9 cellular contexts compared by ENCODE assay signal in the genomic region with DNA sequence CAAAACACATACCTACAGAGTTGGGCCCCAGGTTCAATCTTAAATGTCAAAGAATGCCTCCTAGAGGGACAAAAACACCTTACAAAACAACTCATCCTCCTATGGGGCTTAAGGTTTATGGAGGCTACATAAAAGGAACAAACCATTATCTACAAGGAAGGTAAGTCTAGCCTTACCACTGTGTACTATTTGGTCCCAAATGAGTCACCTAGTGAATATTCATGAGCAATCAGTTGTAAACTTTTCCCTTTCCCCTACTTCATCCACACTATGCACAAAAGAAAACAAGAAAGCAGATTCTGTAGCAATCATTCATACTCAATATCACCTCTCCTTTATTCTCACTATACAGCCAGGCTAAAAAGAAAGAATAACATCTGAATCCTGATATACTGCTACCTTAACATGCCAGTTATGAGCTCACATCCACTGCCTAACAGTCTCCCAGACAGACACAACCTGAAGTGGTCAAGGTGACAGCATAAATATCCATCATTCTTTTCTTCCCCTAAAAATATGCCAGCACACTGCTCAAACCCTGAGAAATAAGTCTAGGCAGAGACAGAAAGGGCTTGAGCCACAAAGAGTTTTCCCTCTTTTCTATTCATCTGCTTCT. TPM values are rescaled to one million over a fixed set of nuclear protein-coding genes. Genes with fewer than 3 reads are reported as not detected.
DNase-seq lines count a peak whose midpoint lies in the region; ATAC-seq and TF ChIP-seq lines count a peak whose summit lies in the region.
"Had no signal": no experiment of that assay in that cellular context is flagged by ENCODE, and none has a peak within 500 bp of the region (broad histone marks: within the 10 kb centered on the region; RNA-seq: fewer than 3 reads in every experiment).

No MANE protein-coding gene starts in this region.

- H3F3A ChIP-seq in GM23248 (ENCODE audit: insufficient read depth): peaks cover 7% of the 10 kb centered on the region; the same call in 1 of the 2 replicates

- H3K79me2 ChIP-seq in GM23248 (ENCODE audit: insufficient read depth): peaks cover 52% of the 10 kb centered on the region
- peaks cover 8% of the 10 kb centered on the region for H3K79me2 ChIP-seq in hepatocyte

- H2AFZ ChIP-seq in GM23248: no peak overlapping the region
- no peak overlapping the region for H2AFZ ChIP-seq in hepatocyte
- H2AFZ ChIP-seq: PC-9 had no signal

- H3K27me3 ChIP-seq in GM23248 (replicated peaks; ENCODE audit: insufficient read depth) (no peaks in the 10 kb centered on the region), RWPE2 (ENCODE audit: insufficient read depth, poor library complexity, severe bottlenecking) (no peaks in the 10 kb centered on the region), hepatocyte (no peaks in the 10 kb centered on the region)

- H3K4me3 ChIP-seq in GM23248 (no peak overlapping the region), RWPE2 (ENCODE audit: severe bottlenecking) (no peak overlapping the region), hepatocyte (no peak overlapping the region)
- H3K4me3 ChIP-seq: PC-9 had no signal

- in situ Hi-C loops in GM23248 (cut with MboI): loop anchor here (25.0 kb wide), 1 partner anchor 898 kb away; a partner anchor contains a TSS

- H3K4me2 ChIP-seq in GM23248 (ENCODE audit: unreplicated experiment): no peak overlapping the region
- no peak overlapping the region for H3K4me2 ChIP-seq in hepatocyte
- H3K4me2 ChIP-seq: PC-9 had no signal

- H3K9me3 ChIP-seq in GM23248 (ENCODE audit: low read depth): no peaks in the 10 kb centered on the region
- H3K9me3 ChIP-seq in RWPE2 (ENCODE audit: severe bottlenecking): no peaks in the 10 kb centered on the region
- H3K9me3 ChIP-seq in hepatocyte (ENCODE audit: low read depth): no peaks in the 10 kb centered on the region

- H3K4me1 ChIP-seq in GM23248 (ENCODE audit: insufficient read depth): peaks cover 11% of the 10 kb centered on the region; the same call in 1 of the 2 replicates
- no peaks in the 10 kb centered on the region for H3K4me1 ChIP-seq in RWPE2 (ENCODE audit: insufficient read depth, poor library complexity, severe bottlenecking)
- no peaks in the 10 kb centered on the region for H3K4me1 ChIP-seq in hepatocyte (ENCODE audit: insufficient read depth)

- peaks cover 4% of the 10 kb centered on the region; the same call in 1 of the 2 replicates for H3K36me3 ChIP-seq in GM23248 (ENCODE audit: low read depth)
- peaks cover 40% of the 10 kb centered on the region for H3K36me3 ChIP-seq in RWPE2 (ENCODE audit: low read depth)
- no peaks in the 10 kb centered on the region for H3K36me3 ChIP-seq in hepatocyte (replicated peaks; ENCODE audit: insufficient read depth, low read depth)

- peak; percentile 67 for ATAC-seq in GM18519 (IDR thresholded peaks at IDR 0.05; ENCODE audit: low FRiP score, unreplicated experiment)
- peak; percentile 73 for ATAC-seq in RWPE2 (ENCODE audit: low read depth)
- ATAC-seq in GM19324 (IDR thresholded peaks at IDR 0.05; ENCODE audit: low FRiP score, unreplicated experiment): no peak
- ATAC-seq in HG03457 (IDR thresholded peaks at IDR 0.05; ENCODE audit: unreplicated experiment): no peak

- DNase-seq in GM23248: peak; percentile 50
- DNase-seq in RWPE2 (ENCODE audit: low spot score): no peak
- peak; percentile 30 for DNase-seq in kidney tubule cell (ENCODE audit: low spot score)
- DNase-seq in COLO829 (ENCODE audit: low spot score): no peak
- DNase-seq in hepatocyte (ENCODE audit: low spot score): no peak
- DNase-seq: PC-9 had no signal

- H3K9me2 ChIP-seq in GM23248 (ENCODE audit: insufficient read depth): no peaks in the 10 kb centered on the region
- H3K9me2 ChIP-seq in hepatocyte (replicated peaks; ENCODE audit: insufficient read depth): no peaks in the 10 kb centered on the region

- H4K20me1 ChIP-seq in GM23248 (ENCODE audit: insufficient read depth): no peaks in the 10 kb centered on the region
- no peaks in the 10 kb centered on the region for H4K20me1 ChIP-seq in hepatocyte (ENCODE audit: insufficient read depth, poor library complexity, severe bottlenecking)

- TF ChIP-seq CTCF in RWPE2 (IDR thresholded peaks at IDR 0.05; ENCODE audit: poor library complexity, severe bottlenecking) (no peak), hepatocyte (IDR thresholded peaks at IDR 0.05; ENCODE audit: poor library complexity) (no peak)

- H3K9ac ChIP-seq in GM23248: no peak overlapping the region

- H3K27ac ChIP-seq in GM23248 (no peak overlapping the region), RWPE2 (ENCODE audit: poor library complexity, severe bottlenecking) (no peak overlapping the region), hepatocyte (no peak overlapping the region)
- H3K27ac ChIP-seq: PC-9 had no signal

RNA-seq across cellular contexts. Expression of a gene that starts 6.2 kb away (rescaled TPM):
- 16.1 and 18.8 TPM in 2 replicates for total RNA-seq in GM23248 (2014; rRNA removed; shearing (Covaris generic))
- 20.5 and 22.4 TPM in 2 replicates for polyA plus RNA-seq in GM23248 (2016; fragmentation: Nextera tagmentation; extraction: Ambion mirVana)
- total RNA-seq in hepatocyte: 12.6 and 16.9 TPM in 2 replicates
- polyA plus RNA-seq in hepatocyte: 7.8 and 12.4 TPM in 2 replicates

RNA-seq across cellular contexts. Expression of a gene that starts 40.2 kb away (rescaled TPM):
- 18.2 and 20.4 TPM in 2 replicates for total RNA-seq in GM23248 (2014; rRNA removed; shearing (Covaris generic))
- polyA plus RNA-seq in GM23248 (2016; fragmentation: Nextera tagmentation; extraction: Ambion mirVana) (17.0 and 20.5 TPM in 2 replicates), hepatocyte (14.2 and 14.5 TPM in 2 replicates)
- total RNA-seq in hepatocyte: 28.2 and 29.3 TPM in 2 replicates

Comparison
In these comparisons a context has a peak if more than half of its experiments do, and no peak if none do; other contexts are left out.
1. ATAC-seq: peak in GM18519 (single experiment) and RWPE2 (single experiment); none in GM19324 (single experiment) and HG03457 (single experiment).
2. DNase-seq: peak in GM23248 (single experiment) and kidney tubule cell (single experiment); none in RWPE2 (single experiment), COLO829 (single experiment) and hepatocyte (single experiment).